In the genomic region with DNA sequence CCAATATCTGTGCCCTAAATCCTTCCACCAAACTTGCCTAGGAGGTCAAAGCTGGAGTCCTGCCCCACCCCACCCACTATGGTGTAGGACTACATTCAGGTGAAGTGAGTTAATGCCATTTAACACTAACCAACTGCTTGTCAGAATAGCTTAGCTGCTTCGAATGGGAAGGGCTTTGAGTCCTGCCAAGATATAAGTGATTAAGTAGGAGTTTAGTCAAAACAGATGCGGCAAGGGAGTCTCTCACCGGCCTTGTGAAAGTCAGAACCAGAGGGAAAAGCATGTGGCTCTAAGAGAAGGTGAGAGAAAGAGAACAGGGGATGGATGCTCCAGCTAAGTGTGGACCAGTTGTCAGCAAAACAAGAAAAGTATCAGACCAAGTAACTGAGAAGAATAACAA, we compare ENCODE assay signal across 24 cellular contexts.
"Had no signal": no experiment of that assay in that cellular context is flagged by ENCODE, and none has a peak within 500 bp of the region (broad histone marks: within the 10 kb centered on the region; RNA-seq: fewer than 3 reads in every experiment).

No MANE protein-coding gene starts in this region.

- H3K27me3 ChIP-seq: esophagus muscularis mucosa, transverse colon had no signal

- H3K27me3 Mint-ChIP-seq: stimulated activated naive B cell treated with anti-CD40 and anti-IgM and Interleukin-4, amounts not matched to agents 10 μg/mL and 1 μg/mL and 100 μg/mL, for 72 hours had no signal

- H3K27ac ChIP-seq: epithelial cell of prostate, esophagus muscularis mucosa, heart left ventricle, parathyroid adenoma, psoas muscle, spleen, stomach, thoracic aorta, transverse colon had no signal

- H3K9me3 Mint-ChIP-seq: dendritic cell treated with granulocyte-macrophage colony-stimulating factor and Interleukin-4, amounts not matched to agents 40 ng/mL and 50 ng/mL, for 4 days; effector memory CD8-positive, alpha-beta T cell; naive B cell; nephron; stimulated activated naive B cell treated with anti-CD40 and anti-IgM and Interleukin-4, amounts not matched to agents 10 μg/mL and 1 μg/mL and 100 μg/mL, for 72 hours had no signal

- H3K4me3 ChIP-seq: esophagus muscularis mucosa, heart left ventricle, psoas muscle, spleen, stomach, thoracic aorta, transverse colon had no signal

- H3K4me3 Mint-ChIP-seq: dendritic cell treated with granulocyte-macrophage colony-stimulating factor and Interleukin-4, amounts not matched to agents 40 ng/mL and 50 ng/mL, for 4 days; effector memory CD8-positive, alpha-beta T cell; naive B cell; nephron; stimulated activated naive B cell treated with anti-CD40 and anti-IgM and Interleukin-4, amounts not matched to agents 10 μg/mL and 1 μg/mL and 100 μg/mL, for 72 hours had no signal

- FAIRE-seq: colon, islet of Langerhans had no signal

- H3K4me1 ChIP-seq: heart left ventricle, parathyroid adenoma, psoas muscle, spleen, stomach, transverse colon had no signal

- H3K9me3 ChIP-seq: esophagus muscularis mucosa, heart left ventricle, psoas muscle, spleen, stomach, thoracic aorta, transverse colon had no signal

- H3K36me3 Mint-ChIP-seq: naive B cell; stimulated activated naive B cell treated with anti-CD40 and anti-IgM and Interleukin-4, amounts not matched to agents 10 μg/mL and 1 μg/mL and 100 μg/mL, for 72 hours had no signal

- DNase-seq: effector memory CD8-positive, alpha-beta T cell; foreskin melanocyte; heart left ventricle; hippocampal formation; kidney glomerular epithelial cell; mesendoderm; naive B cell; psoas muscle; spleen; stimulated activated CD4-positive, alpha-beta T cell treated with anti-CD3 and anti-CD28 coated beads, Interleukin-15, amount 100 ng/mL, for 24 hours; stimulated activated CD4-positive, alpha-beta T cell treated with anti-CD3 and anti-CD28 coated beads, Interleukin-1b, Interleukin-23, amount 100 ng/mL, for 48 hours; stimulated activated CD4-positive, alpha-beta T cell treated with anti-CD3 and anti-CD28 coated beads, Interleukin-4, amount 100 ng/mL, for 4 hours; stimulated activated naive B cell treated with anti-CD40 and anti-IgM and Interleukin-4, amounts not matched to agents 10 μg/mL and 1 μg/mL and 100 μg/mL, for 72 hours; stomach; substantia nigra; transverse colon had no signal

- H3K79me2 ChIP-seq: parathyroid adenoma had no signal

- H3K9ac ChIP-seq: parathyroid adenoma had no signal

- H3K4me1 Mint-ChIP-seq: naive B cell; stimulated activated naive B cell treated with anti-CD40 and anti-IgM and Interleukin-4, amounts not matched to agents 10 μg/mL and 1 μg/mL and 100 μg/mL, for 72 hours had no signal

- H2AFZ ChIP-seq: parathyroid adenoma had no signal

- H3K27ac Mint-ChIP-seq: dendritic cell treated with granulocyte-macrophage colony-stimulating factor and Interleukin-4, amounts not matched to agents 40 ng/mL and 50 ng/mL, for 4 days; effector memory CD8-positive, alpha-beta T cell; naive B cell; stimulated activated naive B cell treated with anti-CD40 and anti-IgM and Interleukin-4, amounts not matched to agents 10 μg/mL and 1 μg/mL and 100 μg/mL, for 72 hours had no signal

- H3K36me3 ChIP-seq: esophagus muscularis mucosa, heart left ventricle, spleen, stomach, thoracic aorta, transverse colon had no signal
